Comparison of ENCODE assay signal across 31 cellular contexts in the genomic region with DNA sequence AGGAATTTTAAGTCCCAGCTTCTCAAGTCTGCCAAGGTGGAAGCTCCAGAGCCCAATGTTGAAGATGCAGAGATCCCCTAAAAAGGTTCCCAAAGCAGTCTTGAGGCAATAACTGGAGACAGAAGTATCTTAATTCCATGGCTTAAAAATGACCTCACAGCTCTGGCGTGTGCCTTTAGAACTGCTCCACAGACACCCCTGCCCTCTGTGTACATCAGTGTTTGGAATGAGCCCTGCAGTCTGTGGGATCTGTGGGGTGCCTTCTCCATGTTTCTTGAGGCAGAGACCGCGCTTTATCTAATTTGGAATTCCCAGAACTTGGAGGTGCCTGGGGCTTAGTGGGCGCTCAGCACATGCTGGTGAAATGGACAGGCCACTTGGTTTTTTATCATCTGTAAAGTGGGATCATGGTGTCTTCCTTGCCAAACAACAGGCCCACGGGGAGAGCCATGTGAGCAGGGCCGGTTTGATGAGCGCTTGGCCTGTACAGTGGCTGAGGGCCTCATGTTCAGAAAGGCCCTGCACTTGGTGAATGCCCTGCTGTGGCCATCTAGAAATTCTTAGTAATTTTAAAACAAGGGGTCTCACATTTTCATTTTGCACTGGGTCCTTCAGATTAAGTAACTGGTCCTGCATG. TPM values are rescaled to one million over a fixed set of nuclear protein-coding genes. Genes with fewer than 3 reads are reported as not detected.
DNase-seq lines count a peak whose midpoint lies in the region; ATAC-seq and TF ChIP-seq lines count a peak whose summit lies in the region.
"Had no signal": no experiment of that assay in that cellular context is flagged by ENCODE, and none has a peak within 500 bp of the region (broad histone marks: within the 10 kb centered on the region; RNA-seq: fewer than 3 reads in every experiment).

No MANE protein-coding gene starts in this region.

- no peaks in the 10 kb centered on the region for H3K9me3 ChIP-seq in RWPE2 (ENCODE audit: severe bottlenecking)
- H3K9me3 ChIP-seq: breast epithelium, colonic mucosa, heart left ventricle, upper lobe of left lung had no signal

- H3K4me3 Mint-ChIP-seq in osteocyte (ENCODE audit: unreplicated experiment) = peak overlapping the region; percentile 22
- H3K4me3 Mint-ChIP-seq: activated naive CD4-positive, alpha-beta T cell treated with anti-CD3 and anti-CD28 coated beads, Interleukin-2, amount 10 ng/mL, durations not matched to agents 7 days and 5 days; CD4-positive, alpha-beta T cell; naive thymus-derived CD4-positive, alpha-beta T cell; stimulated activated naive B cell treated with anti-CD40 and anti-IgM and Interleukin-4, amounts not matched to agents 10 μg/mL and 1 μg/mL and 100 μg/mL, for 72 hours; T-helper 17 cell had no signal

- H3K36me3 ChIP-seq in RWPE2 (ENCODE audit: low read depth) = no peaks in the 10 kb centered on the region
- H3K36me3 ChIP-seq: breast epithelium, colonic mucosa, heart left ventricle, upper lobe of left lung had no signal

- peak overlapping the region; percentile 93 for H3K27ac Mint-ChIP-seq in osteocyte (ENCODE audit: unreplicated experiment)
- H3K27ac Mint-ChIP-seq: activated naive CD4-positive, alpha-beta T cell treated with anti-CD3 and anti-CD28 coated beads, Interleukin-2, amount 10 ng/mL, durations not matched to agents 7 days and 5 days; CD4-positive, alpha-beta T cell; naive thymus-derived CD4-positive, alpha-beta T cell; stimulated activated naive B cell treated with anti-CD40 and anti-IgM and Interleukin-4, amounts not matched to agents 10 μg/mL and 1 μg/mL and 100 μg/mL, for 72 hours; T-helper 17 cell had no signal

- POLR2A ChIA-PET in HEK293T (lab: Yijun Ruan, JAX) = no interaction called here

- H3K36me3 Mint-ChIP-seq in osteocyte (ENCODE audit: unreplicated experiment) = peaks cover 62% of the 10 kb centered on the region
- H3K36me3 Mint-ChIP-seq: activated naive CD4-positive, alpha-beta T cell treated with anti-CD3 and anti-CD28 coated beads, Interleukin-2, amount 10 ng/mL, durations not matched to agents 7 days and 5 days; naive thymus-derived CD4-positive, alpha-beta T cell; stimulated activated naive B cell treated with anti-CD40 and anti-IgM and Interleukin-4, amounts not matched to agents 10 μg/mL and 1 μg/mL and 100 μg/mL, for 72 hours had no signal

- TF ChIP-seq CTCF in RWPE2 (IDR thresholded peaks at IDR 0.05; ENCODE audit: poor library complexity, severe bottlenecking) = no peak
- no peak for TF ChIP-seq CTCF in osteocyte (IDR thresholded peaks at IDR 0.05)

- H3K27ac ChIP-seq in RWPE2 (ENCODE audit: poor library complexity, severe bottlenecking) = no peak overlapping the region
- H3K27ac ChIP-seq: breast epithelium, colonic mucosa, foreskin keratinocyte, heart left ventricle, upper lobe of left lung had no signal

- CTCF ChIA-PET in HEK293T (lab: Yijun Ruan, JAX) = no interaction called here

- H3K9me3 Mint-ChIP-seq in osteocyte (ENCODE audit: unreplicated experiment) = no peaks in the 10 kb centered on the region
- H3K9me3 Mint-ChIP-seq: activated naive CD4-positive, alpha-beta T cell treated with anti-CD3 and anti-CD28 coated beads, Interleukin-2, amount 10 ng/mL, durations not matched to agents 7 days and 5 days; CD4-positive, alpha-beta T cell; naive thymus-derived CD4-positive, alpha-beta T cell; stimulated activated naive B cell treated with anti-CD40 and anti-IgM and Interleukin-4, amounts not matched to agents 10 μg/mL and 1 μg/mL and 100 μg/mL, for 72 hours had no signal

- no peak overlapping the region for H3K4me3 ChIP-seq in RWPE2 (ENCODE audit: severe bottlenecking)
- H3K4me3 ChIP-seq: breast epithelium, colonic mucosa, GM12878, heart left ventricle, upper lobe of left lung had no signal

- DNase-seq in AG08396 (ENCODE audit: low spot score) = peak; percentile 31
- DNase-seq in RWPE2 (ENCODE audit: low spot score) = peak; percentile 30
- DNase-seq in fibroblast of peridontal ligament (ENCODE audit: extremely low read depth) = peak; percentile 29
- DNase-seq in osteocyte (ENCODE audit: extremely low spot score, unreplicated experiment) = no peak
- DNase-seq in HEK293T (ENCODE audit: extremely low spot score) = no peak
- DNase-seq in activated gamma-delta T cell treated with Interleukin-2 at 50 U/mL for 16 hours = no peak
- no peak for DNase-seq in DMS153 (lab: John Stamatoyannopoulos, UW)
- DNase-seq: activated CD4-positive, alpha-beta T cell treated with anti-CD3 and anti-CD28 coated beads, Interleukin-2, amount 50 U/mL, for 4 hours; activated naive CD4-positive, alpha-beta T cell treated with anti-CD3 and anti-CD28 coated beads, Interleukin-2, amount 10 ng/mL, durations not matched to agents 7 days and 5 days; activated T-cell treated with anti-CD3 and anti-CD28 coated beads, Interleukin-2, amount 50 U/mL, for 48 hours; amniotic stem cell; CD4-positive, alpha-beta T cell; colonic mucosa; effector CD8-positive, alpha-beta T cell; foreskin keratinocyte; heart left ventricle; naive thymus-derived CD4-positive, alpha-beta T cell; NCI-H1105; NCI-H1930; NCI-H524; NK-92 treated with Interleukin-12 subunit alpha and Interleukin-12 subunit beta, amount 100 ng/mL, for 24 hours; PC-3; stimulated activated naive B cell treated with anti-CD40 and anti-IgM and Interleukin-4, amounts not matched to agents 10 μg/mL and 1 μg/mL and 100 μg/mL, for 72 hours; substantia nigra; T-helper 17 cell; upper lobe of left lung had no signal

- H3K27me3 Mint-ChIP-seq in osteocyte (ENCODE audit: unreplicated experiment) = no peaks in the 10 kb centered on the region

- no peak for ATAC-seq in RWPE2 (ENCODE audit: low read depth)
- no peak for ATAC-seq in GM19397 (IDR thresholded peaks at IDR 0.05; ENCODE audit: unreplicated experiment)
- ATAC-seq: activated CD4-positive, CD25-positive, alpha-beta regulatory T cell treated with anti-CD3 and anti-CD28 coated beads, Interleukin-2, amount 50 U/mL, for 24 hours; foreskin keratinocyte; GM12878; heart left ventricle; naive thymus-derived CD4-positive, alpha-beta T cell; PC-3; Right ventricle myocardium inferior; stimulated activated naive B cell treated with anti-CD40 and anti-IgM and Interleukin-4, amounts not matched to agents 10 μg/mL and 1 μg/mL and 100 μg/mL, for 72 hours; T-helper 17 cell had no signal

- no peaks in the 10 kb centered on the region for H3K4me1 ChIP-seq in RWPE2 (ENCODE audit: insufficient read depth, poor library complexity, severe bottlenecking)
- H3K4me1 ChIP-seq: breast epithelium, colonic mucosa, foreskin keratinocyte, upper lobe of left lung had no signal

- peaks cover 99% of the 10 kb centered on the region for H3K4me1 Mint-ChIP-seq in osteocyte (ENCODE audit: unreplicated experiment)
- H3K4me1 Mint-ChIP-seq: activated naive CD4-positive, alpha-beta T cell treated with anti-CD3 and anti-CD28 coated beads, Interleukin-2, amount 10 ng/mL, durations not matched to agents 7 days and 5 days; naive thymus-derived CD4-positive, alpha-beta T cell had no signal

- H3K27me3 ChIP-seq in RWPE2 (ENCODE audit: insufficient read depth, poor library complexity, severe bottlenecking) = peaks cover 4% of the 10 kb centered on the region
- H3K27me3 ChIP-seq: breast epithelium, colonic mucosa, upper lobe of left lung had no signal

TF ChIP-seq in HEK293T, 16 proteins besides CTCF, POLR2A, EP300 and RAD21:
- TF ChIP-seq NFRKB (IDR thresholded peaks at IDR 0.05) (no peak), HDGF (IDR thresholded peaks at IDR 0.05; ENCODE audit: borderline replicate concordance) (no peak), SP1 (IDR thresholded peaks at IDR 0.05) (no peak), CTBP1 (IDR thresholded peaks at IDR 0.05; ENCODE audit: borderline replicate concordance) (no peak), ELF4 (IDR thresholded peaks at IDR 0.05) (no peak), TARDBP (IDR thresholded peaks at IDR 0.05) (no peak), ZNF384 (IDR thresholded peaks at IDR 0.05) (no peak), ARNT (IDR thresholded peaks at IDR 0.05) (no peak), FOXK2 (IDR thresholded peaks at IDR 0.05) (no peak), FOXM1 (IDR thresholded peaks at IDR 0.05; ENCODE audit: borderline replicate concordance) (no peak), L3MBTL2 (conservative IDR thresholded peaks at IDR 0.05) (no peak), LEF1 (IDR thresholded peaks at IDR 0.05; ENCODE audit: borderline replicate concordance) (no peak), FOXA1 (IDR thresholded peaks at IDR 0.05) (no peak), SUZ12 (IDR thresholded peaks at IDR 0.05) (no peak), BHLHE40 (IDR thresholded peaks at IDR 0.05; ENCODE audit: borderline replicate concordance) (no peak)
- TF ChIP-seq, protein P1, sequence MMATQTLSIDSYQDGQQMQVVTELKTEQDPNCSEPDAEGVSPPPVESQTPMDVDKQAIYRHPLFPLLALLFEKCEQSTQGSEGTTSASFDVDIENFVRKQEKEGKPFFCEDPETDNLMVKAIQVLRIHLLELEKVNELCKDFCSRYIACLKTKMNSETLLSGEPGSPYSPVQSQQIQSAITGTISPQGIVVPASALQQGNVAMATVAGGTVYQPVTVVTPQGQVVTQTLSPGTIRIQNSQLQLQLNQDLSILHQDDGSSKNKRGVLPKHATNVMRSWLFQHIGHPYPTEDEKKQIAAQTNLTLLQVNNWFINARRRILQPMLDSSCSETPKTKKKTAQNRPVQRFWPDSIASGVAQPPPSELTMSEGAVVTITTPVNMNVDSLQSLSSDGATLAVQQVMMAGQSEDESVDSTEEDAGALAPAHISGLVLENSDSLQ (IDR thresholded peaks at IDR 0.05) = no peak

RNA-seq across cellular contexts. Expression of gene ITGA11, which starts 7.1 kb away (rescaled TPM):
- total RNA-seq in osteocyte = 1,149 and 1,161 TPM in 2 replicates
- total RNA-seq: foreskin keratinocyte, PC-3 had no signal

Comparison
In these comparisons a context has a peak if more than half of its experiments do, and no peak if none do; other contexts are left out.
1. DNase-seq: peak in AG08396 (single experiment), RWPE2 (single experiment) and fibroblast of peridontal ligament (single experiment); none in osteocyte (single experiment), HEK293T (single experiment), activated gamma-delta T cell treated with Interleukin-2 at 50 U/mL for 16 hours (single experiment) and DMS153 (single experiment).